In genomic region chr9:6006968-6007769, GRCh38 we compare ENCODE assay signal across 8 cellular contexts. TPM values are rescaled to one million over a fixed set of nuclear protein-coding genes. Genes with fewer than 3 reads are reported as not detected.
DNase-seq lines count a peak whose midpoint lies in the region; ATAC-seq and TF ChIP-seq lines count a peak whose summit lies in the region.

No MANE protein-coding gene starts in this region.

- H3K4me1 ChIP-seq in lower lobe of right lung = peaks cover 48% of the 10 kb centered on the region

- H3K27me3 Mint-ChIP-seq in activated CD4-positive, alpha-beta memory T cell treated with anti-CD3 and anti-CD28 coated beads for 36 hours = no peaks in the 10 kb centered on the region

- H3K4me1 Mint-ChIP-seq in activated CD4-positive, alpha-beta memory T cell treated with anti-CD3 and anti-CD28 coated beads for 36 hours (ENCODE audit: low read depth) = peaks cover 48% of the 10 kb centered on the region

- peak overlapping the region; percentile 65 to 95 (median 85) for H3K4me3 ChIP-seq in dorsolateral prefrontal cortex
- peak overlapping the region; percentile 78 for H3K4me3 ChIP-seq in lower lobe of right lung

- H3K27me3 ChIP-seq in dorsolateral prefrontal cortex = no peaks in the 10 kb centered on the region
- H3K27me3 ChIP-seq in lower lobe of right lung (ENCODE audit: low read depth) = no peaks in the 10 kb centered on the region

- H3K27ac ChIP-seq in C4-2B (peak overlapping the region; percentile 85), dorsolateral prefrontal cortex (peak overlapping the region; percentile 85 to 99 (median 97)), lower lobe of right lung (peak overlapping the region; percentile 90)

- H3K36me3 Mint-ChIP-seq in activated CD4-positive, alpha-beta memory T cell treated with anti-CD3 and anti-CD28 coated beads for 36 hours = peaks cover 15% of the 10 kb centered on the region

- peak overlapping the region; percentile 88 for H3K27ac Mint-ChIP-seq in activated CD4-positive, alpha-beta memory T cell treated with anti-CD3 and anti-CD28 coated beads for 36 hours

- H3K4me3 Mint-ChIP-seq in activated CD4-positive, alpha-beta memory T cell treated with anti-CD3 and anti-CD28 coated beads for 36 hours = peak overlapping the region; percentile 92

- no peaks in the 10 kb centered on the region for H3K9me3 ChIP-seq in lower lobe of right lung

- no peak for TF ChIP-seq CTCF in C4-2B (conservative IDR thresholded peaks at IDR 0.05)
- peak in 10 of 56 donors; percentile 4 to 27 (median 10) for TF ChIP-seq CTCF in dorsolateral prefrontal cortex (IDR thresholded peaks at IDR 0.05 in 54 of 56, conservative IDR thresholded peaks at IDR 0.05 in 2 of 56; ENCODE audit: low read depth in 1 of 56, partially characterized antibody in 56 of 56)
- no peak for TF ChIP-seq CTCF in lower lobe of right lung (IDR thresholded peaks at IDR 0.05)

- no peaks in the 10 kb centered on the region for H3K9me3 Mint-ChIP-seq in activated CD4-positive, alpha-beta memory T cell treated with anti-CD3 and anti-CD28 coated beads for 36 hours

- peaks cover 13% of the 10 kb centered on the region for H3K36me3 ChIP-seq in lower lobe of right lung

- DNase-seq in NCI-H82 (lab: John Stamatoyannopoulos, UW) = peak; percentile 90
- DNase-seq in activated CD4-positive, alpha-beta memory T cell treated with anti-CD3 and anti-CD28 coated beads for 36 hours = peak; percentile 98
- peak; percentile 33 to 72 (median 54) for DNase-seq in dorsolateral prefrontal cortex
- DNase-seq in lower lobe of right lung = peak; percentile 93
- peak; percentile 96 for DNase-seq in stimulated activated CD4-positive, alpha-beta T cell treated with anti-CD3 and anti-CD28 coated beads, Interleukin-4, amount 100 ng/mL, for 48 hours (ENCODE audit: low read depth in 2 of 2)

- CTCF ChIA-PET in activated CD4-positive, alpha-beta memory T cell treated with anti-CD3 and anti-CD28 coated beads for 36 hours (lab: Charles Lee) = interaction anchor here (0.9 to 4.3 kb wide), 4 partner anchors 9 to 156 kb away, joined by 3 to 24 read pairs (median 6); no protein-coding TSS in a partner anchor

- ATAC-seq in GM19438 (IDR thresholded peaks at IDR 0.05; ENCODE audit: low read depth, unreplicated experiment) (peak; percentile 63), HG03565 (IDR thresholded peaks at IDR 0.05; ENCODE audit: unreplicated experiment) (peak; percentile 46), lower lobe of right lung (peak; percentile 85 to 91)

- POLR2A ChIA-PET in activated CD4-positive, alpha-beta memory T cell treated with anti-CD3 and anti-CD28 coated beads for 36 hours (lab: Charles Lee) = interaction anchor here (0.8 to 1.3 kb wide), 4 partner anchors 8 to 379 kb away, joined by 3 to 6 read pairs (median 4); partner anchors contain the start of genes RANBP6 and RIC1

- intact Hi-C loops in activated CD4-positive, alpha-beta memory T cell treated with anti-CD3 and anti-CD28 coated beads for 36 hours (cut with micrococcal nuclease) = loop anchor here (1.0 to 5.0 kb wide), 8 partner anchors 8 to 1330 kb away; partner anchors contain the start of genes CDC37L1, PLGRKT, RANBP6 and RCL1
- intact Hi-C loops in dorsolateral prefrontal cortex (cut with DNase I) = loop anchor here (5.0 kb wide), 1 partner anchor 175 kb away; the partner anchor contains the start of gene ERMP1 (in 2 of the 2)
- intact Hi-C loops in lower lobe of right lung (cut with DNase I) = no loop called here

RNA-seq across cellular contexts. Expression of gene RANBP6, which starts 8.3 kb away (rescaled TPM):
- total RNA-seq in activated CD4-positive, alpha-beta memory T cell treated with anti-CD3 and anti-CD28 coated beads for 36 hours = 10 to 100 TPM; 20.0 to 20.7 TPM
- total RNA-seq in dorsolateral prefrontal cortex = 10 to 100 TPM; 17.7 to 48.0 (median 33.6) TPM
- total RNA-seq in lower lobe of right lung = 15.3 TPM

Comparison
In these comparisons a context has a peak if more than half of its experiments do, and no peak if none do; other contexts are left out.
1. Peak in every context shown above with its lines: DNase-seq, ATAC-seq, H3K4me3 ChIP-seq and H3K27ac ChIP-seq.